In genomic region chr11:78560826-78561484, GRCh38 we compare ENCODE assay signal across 8 cellular contexts. TPM values are rescaled to one million over a fixed set of nuclear protein-coding genes. Genes with fewer than 3 reads are reported as not detected.
DNase-seq lines count a peak whose midpoint lies in the region; ATAC-seq and TF ChIP-seq lines count a peak whose summit lies in the region.

No MANE protein-coding gene starts in this region.

- ATAC-seq in GM19328 (IDR thresholded peaks at IDR 0.05; ENCODE audit: unreplicated experiment): no peak
- no peak for ATAC-seq in HG02623 (IDR thresholded peaks at IDR 0.05; ENCODE audit: unreplicated experiment)

- intact Hi-C loops in esophagus muscularis mucosa (cut with DNase I): loop anchor here (5.0 kb wide), 3 partner anchors 334 to 414 kb away; partner anchors contain the start of genes KCTD21 and USP35

- H3K4me3 ChIP-seq in esophagus muscularis mucosa (peak overlapping the region in 3 of 4 donors; percentile 9 to 29 (median 21)), foreskin fibroblast (ENCODE audit: low read depth in 1 of 2, low read length in 2 of 2) (no peak overlapping the region)

- H3K4me1 ChIP-seq in esophagus muscularis mucosa: peaks cover 21 to 32% (median 25%) of the 10 kb centered on the region in 4 donors

- H3K36me3 ChIP-seq in esophagus muscularis mucosa: peaks cover 7 to 24% (median 12%) of the 10 kb centered on the region in 4 donors

- TF ChIP-seq EP300 in esophagus muscularis mucosa (IDR thresholded peaks at IDR 0.05): no peak

- no peaks in the 10 kb centered on the region for H3K27me3 ChIP-seq in esophagus muscularis mucosa

- 38% methylated on average over 8 of the region's 8 CpGs for WGBS in esophagus muscularis mucosa

- peak; percentile 32 for DNase-seq in ELR (ENCODE audit: low read depth)
- peak; percentile 18 for DNase-seq in NCI-H774 (lab: John Stamatoyannopoulos, UW)
- DNase-seq in esophagus muscularis mucosa (ENCODE audit: extremely low spot score): no peak
- peak; percentile 73 for DNase-seq in renal cortical epithelial cell (ENCODE audit: low read depth)
- no peak for DNase-seq in middle frontal gyrus (ENCODE audit: extremely low spot score, low spot score)
- DNase-seq in foreskin fibroblast: no peak

- no peak for TF ChIP-seq CTCF in esophagus muscularis mucosa (IDR thresholded peaks at IDR 0.05)
- no peak for TF ChIP-seq CTCF in foreskin fibroblast (IDR thresholded peaks at IDR 0.05; ENCODE audit: low read depth, low read length)

- no peaks in the 10 kb centered on the region for H3K9me3 ChIP-seq in esophagus muscularis mucosa

- H3K27ac ChIP-seq in esophagus muscularis mucosa (replicated peaks in 1 of 4): peak overlapping the region; percentile 21 to 52 (median 36)

- TF ChIP-seq POLR2A in esophagus muscularis mucosa (IDR thresholded peaks at IDR 0.05; ENCODE audit: low read depth): no peak

RNA-seq across cellular contexts. Expression of gene NARS2, which starts 13.7 kb away (rescaled TPM):
- total RNA-seq in esophagus muscularis mucosa: 10 to 100 TPM in 2 of 4 donors, 1 to 10 TPM in 2; 9.1 to 10.4 (median 9.8) TPM
- 22.2 and 23.1 TPM in 2 replicates for total RNA-seq in renal cortical epithelial cell

Comparison
In these comparisons a context has a peak if more than half of its experiments do, and no peak if none do; other contexts are left out.
1. DNase-seq: peak in ELR (single experiment), NCI-H774 (single experiment) and renal cortical epithelial cell (single experiment); none in esophagus muscularis mucosa (single experiment), middle frontal gyrus (single experiment) and foreskin fibroblast (0 of 2).
2. H3K4me3 ChIP-seq: peak in esophagus muscularis mucosa (3 of 4); none in foreskin fibroblast (0 of 2).